ENCODE assay signal across 8 cellular contexts in genomic region chr1:68346192-68346808, GRCh38.
A peak's percentile ranks its signal among the peaks of the same experiment; 100 is the strongest.
DNase-seq lines count a peak whose midpoint lies in the region; ATAC-seq, FAIRE-seq and TF ChIP-seq lines count a peak whose summit lies in the region.

No MANE protein-coding gene starts in this region.

- no peaks in the 10 kb centered on the region for H3K9me3 ChIP-seq in DND-41 (ENCODE audit: insufficient read depth, low read length, severe bottlenecking)
- H3K9me3 ChIP-seq in Loucy (ENCODE audit: insufficient read depth, low read depth, low read length), result no peaks in the 10 kb centered on the region
- no peaks in the 10 kb centered on the region for H3K9me3 ChIP-seq in K562 (replicated peaks; ENCODE audit: control insufficient read depth, insufficient read depth, low read depth, low read length)
- H3K9me3 ChIP-seq in MG63, result no peaks in the 10 kb centered on the region

- CTCF ChIA-PET in K562 (lab: Yijun Ruan, JAX; ENCODE audit: low intra/inter-chr PET ratio), result interaction anchor here (0.6 to 1.8 kb wide), 4 partner anchors 48 to 496 kb away, joined by 3 to 4 read pairs (median 4); no protein-coding TSS in a partner anchor

- no peaks in the 10 kb centered on the region for H3K27me3 ChIP-seq in DND-41 (ENCODE audit: insufficient read depth, low read length, poor library complexity)
- no peaks in the 10 kb centered on the region for H3K27me3 ChIP-seq in Loucy (ENCODE audit: insufficient read depth, low read length, poor library complexity, severe bottlenecking)
- no peaks in the 10 kb centered on the region for H3K27me3 ChIP-seq in K562 (ENCODE audit: control insufficient read depth in 2 of 2, insufficient read depth in 2 of 2, low read length in 2 of 2)
- H3K27me3 ChIP-seq in MG63, result no peaks in the 10 kb centered on the region

- no peaks in the 10 kb centered on the region for H3K9me2 ChIP-seq in Loucy (replicated peaks; ENCODE audit: low read depth, low read length)

- intact Hi-C loops in K562 (cut with micrococcal nuclease), result no loop called here

- H3K9ac ChIP-seq in DND-41 (ENCODE audit: low read depth, low read length), result no peak overlapping the region
- no peak overlapping the region for H3K9ac ChIP-seq in Loucy (ENCODE audit: low read depth, low read length, poor library complexity, severe bottlenecking)
- H3K9ac ChIP-seq in K562 (ENCODE audit: insufficient read depth in 1 of 2, low read depth in 2 of 2, low read length in 2 of 2), result no peak overlapping the region

- H3K36me3 Mint-ChIP-seq in activated T-cell treated with anti-CD3 and anti-CD28 coated beads, Interleukin-2, amount 50 U/mL, for 24 hours (ENCODE audit: low read depth), result no peaks in the 10 kb centered on the region

- FAIRE-seq in K562 (lab: Jason Lieb, UNC), result no peak

- H3K36me3 ChIP-seq in DND-41 (ENCODE audit: insufficient read depth, low read length) (no peaks in the 10 kb centered on the region), Loucy (ENCODE audit: insufficient read depth, low read length) (no peaks in the 10 kb centered on the region), K562 (ENCODE audit: control insufficient read depth, insufficient read depth, low read length) (no peaks in the 10 kb centered on the region), MG63 (no peaks in the 10 kb centered on the region)

- H3K4me1 Mint-ChIP-seq in activated T-cell treated with anti-CD3 and anti-CD28 coated beads, Interleukin-2, amount 50 U/mL, for 24 hours (ENCODE audit: low read depth), result no peaks in the 10 kb centered on the region

- ATAC-seq in DND-41 (ENCODE audit: insufficient read depth, low read depth), result 0 out of 3 replicates have a peak, but pooled peaks have one; percentile 29
- no peak; the same call in 2 of the 3 replicates for ATAC-seq in K562
- ATAC-seq in GM19035 (IDR thresholded peaks at IDR 0.05; ENCODE audit: unreplicated experiment), result no peak

- in situ Hi-C loops in K562 (cut with MboI), result loop anchor here (10.0 to 25.0 kb wide), 2 partner anchors 491 to 809 kb away; no protein-coding TSS in a partner anchor

- H3K79me2 ChIP-seq in DND-41 (ENCODE audit: insufficient read depth, low read length) (no peaks in the 10 kb centered on the region), Loucy (ENCODE audit: insufficient read depth, low read length) (no peaks in the 10 kb centered on the region), K562 (ENCODE audit: control insufficient read depth, insufficient read depth, low read length) (no peaks in the 10 kb centered on the region)

- POLR2A ChIA-PET in K562 (lab: Yijun Ruan, JAX), result interaction anchor here (0.6 kb wide), 1 partner anchor 73 kb away, joined by 3 read pairs; no protein-coding TSS in a partner anchor

- H3K4me1 ChIP-seq in DND-41 (ENCODE audit: insufficient read depth, low read length), result no peaks in the 10 kb centered on the region
- no peaks in the 10 kb centered on the region for H3K4me1 ChIP-seq in Loucy (ENCODE audit: insufficient read depth, low read length, poor library complexity, severe bottlenecking)
- H3K4me1 ChIP-seq in K562 (replicated peaks in 1 of 2; ENCODE audit: control insufficient read depth in 2 of 2, insufficient read depth in 2 of 2, low read length in 2 of 2), result no peaks in the 10 kb centered on the region

- TF ChIP-seq CTCF in DND-41 (IDR thresholded peaks at IDR 0.05; ENCODE audit: borderline replicate concordance, extremely low read depth, low read length, poor library complexity, severe bottlenecking) (peak; percentile 56), Loucy (conservative IDR thresholded peaks at IDR 0.05; ENCODE audit: low read length) (peak; percentile 68), K562 (IDR thresholded peaks at IDR 0.05 in 2 of 3, conservative IDR thresholded peaks at IDR 0.05 in 1 of 3; ENCODE audit: insufficient read depth in 2 of 3, low read depth in 1 of 3, low read length in 3 of 3) (peak; percentile 26 to 47 (median 38); a peak in 4 of 6 replicates)

- H3K27ac ChIP-seq in DND-41 (ENCODE audit: low read length) (no peak overlapping the region), K562 (ENCODE audit: extremely low read depth, low read depth, low read length) (no peak overlapping the region)

- H2AFZ ChIP-seq in DND-41 (ENCODE audit: low read depth, low read length) (no peak overlapping the region), Loucy (ENCODE audit: low read length) (no peak overlapping the region), K562 (ENCODE audit: low read depth, low read length) (no peak overlapping the region)

- TF ChIP-seq RAD21 in K562 (CRISPR knock-in tag; conservative IDR thresholded peaks at IDR 0.05 in 1 of 2, IDR thresholded peaks at IDR 0.05 in 1 of 2), result peak; percentile 20 to 51; a peak in 3 of 4 replicates

- no peak overlapping the region for H3K4me3 Mint-ChIP-seq in activated T-cell treated with anti-CD3 and anti-CD28 coated beads, Interleukin-2, amount 50 U/mL, for 24 hours

- DNase-seq in DND-41 (no peak), K562 (ENCODE audit: extremely low read depth in 1 of 4, low spot score in 3 of 4) (peak in 2 of 4 experiments; percentile 7 to 19), midbrain (lab: John Stamatoyannopoulos, UW) (peak; percentile 22), MG63 (no peak)
- DNase-seq in activated effector memory CD4-positive, alpha-beta T cell treated with anti-CD3 and anti-CD28 coated beads, Interleukin-2, amount 50 U/mL, for 16 hours, result no peak
- no peak for DNase-seq in activated T-cell treated with anti-CD3 and anti-CD28 coated beads, Interleukin-2, amount 50 U/mL, for 24 hours

- TF ChIP-seq POLR2A in K562 (conservative IDR thresholded peaks at IDR 0.05), result no peak

- H4K20me1 ChIP-seq in DND-41 (ENCODE audit: insufficient read depth, low read length) (no peaks in the 10 kb centered on the region), Loucy (ENCODE audit: insufficient read depth, low read length, poor library complexity, severe bottlenecking) (no peaks in the 10 kb centered on the region), K562 (replicated peaks; ENCODE audit: control insufficient read depth, insufficient read depth, low read length) (no peaks in the 10 kb centered on the region)

- WGBS in K562 (ENCODE audit: insufficient coverage, low coverage, missing lambda C conversion rate), result 0% methylated on average over 3 of the region's 3 CpGs

- H3K4me3 ChIP-seq in DND-41 (ENCODE audit: low read depth in 1 of 2, low read length in 2 of 2) (no peak overlapping the region), Loucy (ENCODE audit: low read length, poor library complexity, severe bottlenecking) (no peak overlapping the region), K562 (no peak overlapping the region), MG63 (no peak overlapping the region)

- no peak overlapping the region for H3K27ac Mint-ChIP-seq in activated T-cell treated with anti-CD3 and anti-CD28 coated beads, Interleukin-2, amount 50 U/mL, for 24 hours

- TF ChIP-seq EP300 in K562 (IDR thresholded peaks at IDR 0.05; ENCODE audit: low read length), result no peak

- no peaks in the 10 kb centered on the region for H3K27me3 Mint-ChIP-seq in activated T-cell treated with anti-CD3 and anti-CD28 coated beads, Interleukin-2, amount 50 U/mL, for 24 hours

- no TSS peak for BruUV-seq in K562 (replicated peaks; lab: Mats Ljungman, UMichigan)

- H3K4me2 ChIP-seq in DND-41 (ENCODE audit: insufficient read depth, low read length) (no peak overlapping the region), Loucy (ENCODE audit: low read depth, low read length, poor library complexity, severe bottlenecking) (no peak overlapping the region), K562 (ENCODE audit: insufficient read depth, low read length) (no peak overlapping the region)

- H3K9me3 Mint-ChIP-seq in activated T-cell treated with anti-CD3 and anti-CD28 coated beads, Interleukin-2, amount 50 U/mL, for 24 hours, result peaks cover 2% of the 10 kb centered on the region

- no peaks in the 10 kb centered on the region for H3F3A ChIP-seq in Loucy (ENCODE audit: low read depth)

- no peaks in the 10 kb centered on the region for H3K9me1 ChIP-seq in K562 (ENCODE audit: control insufficient read depth, insufficient read depth, low read length)

TF ChIP-seq in K562, 482 proteins besides CTCF, POLR2A, EP300 and RAD21 (continues in another document):
- no peak for TF ChIP-seq FIP1L1 (IDR thresholded peaks at IDR 0.05; ENCODE audit: low read depth, low read length, poor library complexity, severe bottlenecking)
